ENCODE assay signal across 19 cellular contexts in the genomic region with DNA sequence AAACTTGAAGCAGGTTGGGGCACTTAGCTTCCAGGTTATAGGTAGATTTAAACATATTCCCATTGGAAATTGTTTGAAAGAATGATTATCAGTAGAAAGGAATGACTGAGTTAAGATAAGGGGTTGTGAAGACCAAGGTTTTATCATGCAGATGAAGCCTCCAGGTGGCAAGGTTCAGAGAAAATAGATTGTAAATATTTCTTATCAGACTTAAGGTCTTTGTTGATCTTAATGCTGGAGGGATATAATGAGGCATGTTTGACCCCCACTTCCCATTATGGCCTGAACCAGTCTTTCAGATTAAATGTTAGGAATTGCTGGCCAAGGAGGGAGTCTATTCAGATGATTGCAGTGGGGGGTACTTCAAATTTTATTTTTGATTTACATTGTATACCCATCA.
DNase-seq lines count a peak whose midpoint lies in the region; TF ChIP-seq lines count a peak whose summit lies in the region.
"Had no signal": no experiment of that assay in that cellular context is flagged by ENCODE, and none has a peak within 500 bp of the region (broad histone marks: within the 10 kb centered on the region; RNA-seq: fewer than 3 reads in every experiment).

No MANE protein-coding gene starts in this region.

- H3K4me1 ChIP-seq in HUES6 (ENCODE audit: control insufficient read depth, insufficient read depth, low read length) (peaks cover 29% of the 10 kb centered on the region), endodermal cell (ENCODE audit: control insufficient read depth, insufficient read depth, low read length) (no peaks in the 10 kb centered on the region), iPS-20b (ENCODE audit: insufficient read depth, low read length) (peaks cover 12% of the 10 kb centered on the region), suprapubic skin (no peaks in the 10 kb centered on the region), esophagus squamous epithelium (no peaks in the 10 kb centered on the region)
- H3K4me1 ChIP-seq: HAP-1 had no signal

- no peak for TF ChIP-seq CTCF in endodermal cell (conservative IDR thresholded peaks at IDR 0.05)
- no peak for TF ChIP-seq CTCF in suprapubic skin (IDR thresholded peaks at IDR 0.05)
- TF ChIP-seq CTCF in esophagus squamous epithelium (IDR thresholded peaks at IDR 0.05): no peak

- TF ChIP-seq POLR2A in suprapubic skin (IDR thresholded peaks at IDR 0.05): no peak
- no peak for TF ChIP-seq POLR2A in esophagus squamous epithelium (IDR thresholded peaks at IDR 0.05)

- peaks cover 46% of the 10 kb centered on the region for H3K4me1 Mint-ChIP-seq in endodermal cell
- H3K4me1 Mint-ChIP-seq: IgD-negative memory B cell had no signal

- H3K27ac ChIP-seq in HUES6 (ENCODE audit: low read depth, low read length): peak overlapping the region; percentile 96
- H3K27ac ChIP-seq in endodermal cell (ENCODE audit: low read depth, low read length): no peak overlapping the region
- peak overlapping the region; percentile 84 for H3K27ac ChIP-seq in iPS-20b (ENCODE audit: low read length)
- no peak overlapping the region for H3K27ac ChIP-seq in suprapubic skin
- H3K27ac ChIP-seq in esophagus squamous epithelium: no peak overlapping the region
- H3K27ac ChIP-seq: C4-2B had no signal

- peak overlapping the region; percentile 89 for H3K27ac Mint-ChIP-seq in endodermal cell
- H3K27ac Mint-ChIP-seq: CD4-positive, alpha-beta T cell; IgD-negative memory B cell had no signal

- H3K9ac ChIP-seq in HUES6 (ENCODE audit: low read length) (peak overlapping the region; percentile 73), endodermal cell (ENCODE audit: extremely low read depth, low read length, poor library complexity, severe bottlenecking) (no peak overlapping the region), iPS-20b (ENCODE audit: low read depth, low read length) (peak overlapping the region; percentile 76; the same call in 1 of the 2 replicates)

- no peaks in the 10 kb centered on the region for H3K27me3 ChIP-seq in H7 (ENCODE audit: control insufficient read depth, insufficient read depth, low read length)
- H3K27me3 ChIP-seq in HUES6 (ENCODE audit: control insufficient read depth, insufficient read depth, low read length): no peaks in the 10 kb centered on the region; the same call in 1 of the 2 replicates
- H3K27me3 ChIP-seq in endodermal cell (ENCODE audit: control insufficient read depth, insufficient read depth, low read length, poor library complexity, severe bottlenecking): peaks cover 6% of the 10 kb centered on the region
- no peaks in the 10 kb centered on the region for H3K27me3 ChIP-seq in iPS-20b (ENCODE audit: insufficient read depth, low read length)
- H3K27me3 ChIP-seq in suprapubic skin: no peaks in the 10 kb centered on the region
- no peaks in the 10 kb centered on the region for H3K27me3 ChIP-seq in esophagus squamous epithelium

- no peaks in the 10 kb centered on the region for H3K36me3 Mint-ChIP-seq in endodermal cell (ENCODE audit: low read depth)

- no peak for DNase-seq in H7
- DNase-seq in endodermal cell: peak; percentile 48
- DNase-seq in AG08396 (ENCODE audit: low spot score): no peak
- DNase-seq in suprapubic skin (ENCODE audit: low spot score in 2 of 2): no peak
- no peak for DNase-seq in esophagus squamous epithelium (lab: John Stamatoyannopoulos, UW)
- DNase-seq: ACHN; AML-193; Calu3; CD4-positive, alpha-beta T cell; DMS53; DND-41; EL; Karpas-422; KBM-7 had no signal

- peak overlapping the region; percentile 75 for H3K4me3 Mint-ChIP-seq in endodermal cell
- H3K4me3 Mint-ChIP-seq: CD4-positive, alpha-beta T cell; IgD-negative memory B cell had no signal

- no peak for TF ChIP-seq EP300 in suprapubic skin (IDR thresholded peaks at IDR 0.05)

- H3K36me3 ChIP-seq in H7 (replicated peaks; ENCODE audit: control insufficient read depth, insufficient read depth, low read length): no peaks in the 10 kb centered on the region; the same call in none of the 2 replicates
- peaks cover 21% of the 10 kb centered on the region for H3K36me3 ChIP-seq in HUES6 (ENCODE audit: control insufficient read depth, insufficient read depth, low read length)
- H3K36me3 ChIP-seq in endodermal cell (ENCODE audit: control insufficient read depth, insufficient read depth, low read length): no peaks in the 10 kb centered on the region
- H3K36me3 ChIP-seq in iPS-20b (ENCODE audit: insufficient read depth, low read depth, low read length): peaks cover 39% of the 10 kb centered on the region
- no peaks in the 10 kb centered on the region for H3K36me3 ChIP-seq in suprapubic skin
- no peaks in the 10 kb centered on the region for H3K36me3 ChIP-seq in esophagus squamous epithelium
- H3K36me3 ChIP-seq: HAP-1 had no signal

- H3K9me3 ChIP-seq in HUES6 (ENCODE audit: control insufficient read depth, insufficient read depth, low read depth, low read length) (no peaks in the 10 kb centered on the region), endodermal cell (ENCODE audit: control insufficient read depth, low read length) (no peaks in the 10 kb centered on the region), iPS-20b (ENCODE audit: insufficient read depth, low read depth, low read length) (no peaks in the 10 kb centered on the region), suprapubic skin (no peaks in the 10 kb centered on the region), esophagus squamous epithelium (no peaks in the 10 kb centered on the region)
- H3K9me3 ChIP-seq: HAP-1 had no signal

- H3K27me3 Mint-ChIP-seq in endodermal cell (ENCODE audit: insufficient read depth): peaks cover 33% of the 10 kb centered on the region
- H3K27me3 Mint-ChIP-seq: CD4-positive, alpha-beta T cell; IgD-negative memory B cell had no signal

- intact Hi-C loops in esophagus squamous epithelium (cut with DNase I): no loop called here

- peak overlapping the region; percentile 8; the same call in 1 of the 2 replicates for H3K4me3 ChIP-seq in H7 (ENCODE audit: insufficient read depth, low read depth, low read length)
- H3K4me3 ChIP-seq in HUES6 (ENCODE audit: low read depth, low read length): peak overlapping the region; percentile 48
- no peak overlapping the region for H3K4me3 ChIP-seq in endodermal cell (ENCODE audit: low read length)
- H3K4me3 ChIP-seq in iPS-20b (ENCODE audit: low read length): peak overlapping the region; percentile 70
- no peak overlapping the region for H3K4me3 ChIP-seq in suprapubic skin
- H3K4me3 ChIP-seq in esophagus squamous epithelium: no peak overlapping the region
- H3K4me3 ChIP-seq: HAP-1 had no signal

- H3K9me3 Mint-ChIP-seq in endodermal cell: peaks cover 2% of the 10 kb centered on the region

Comparison
In these comparisons a context has a peak if more than half of its experiments do, and no peak if none do; other contexts are left out.
1. H3K4me3 ChIP-seq: peak in H7 (single experiment), HUES6 (single experiment) and iPS-20b (single experiment); none in endodermal cell (single experiment), suprapubic skin (single experiment) and esophagus squamous epithelium (0 of 4).
2. H3K27ac ChIP-seq: peak in HUES6 (single experiment) and iPS-20b (single experiment); none in endodermal cell (single experiment), suprapubic skin (single experiment) and esophagus squamous epithelium (0 of 4).